Comparison of ENCODE assay signal across 11 cellular contexts in the genomic region with DNA sequence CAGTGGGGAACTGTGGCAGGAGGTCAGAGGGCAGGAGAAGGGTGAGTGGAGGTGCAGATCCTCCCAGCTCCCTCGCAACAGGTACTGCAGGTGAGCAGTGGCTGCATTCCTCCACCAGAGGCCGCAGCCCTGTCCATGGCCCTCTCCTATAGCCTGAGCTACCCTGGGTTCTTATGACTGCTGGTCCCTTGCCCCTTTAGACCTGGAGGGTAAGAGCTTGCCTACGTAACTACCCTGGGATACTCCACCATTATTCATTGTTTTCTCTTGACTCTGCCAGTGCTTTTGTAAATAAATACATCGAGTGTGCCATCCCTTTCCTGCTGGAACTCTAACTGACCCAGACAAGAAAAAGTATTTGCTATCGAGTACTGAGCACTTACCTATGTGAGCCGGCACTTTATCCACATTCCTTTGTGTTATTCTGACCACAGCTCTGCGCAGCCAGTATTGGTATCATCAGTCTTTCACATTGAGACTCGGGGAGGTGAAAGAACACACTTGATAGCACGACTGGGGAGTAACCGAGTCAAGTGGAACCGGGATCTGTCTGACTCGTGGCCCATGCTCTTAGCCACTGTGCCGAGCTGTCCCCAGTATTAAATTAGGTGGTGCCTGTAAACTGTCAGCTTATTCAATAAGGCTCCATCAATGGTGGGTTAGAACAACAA.
A peak's percentile ranks its signal among the peaks of the same experiment; 100 is the strongest.
DNase-seq lines count a peak whose midpoint lies in the region; TF ChIP-seq lines count a peak whose summit lies in the region.
"Had no signal": no experiment of that assay in that cellular context is flagged by ENCODE, and none has a peak within 500 bp of the region (broad histone marks: within the 10 kb centered on the region; RNA-seq: fewer than 3 reads in every experiment).

No MANE protein-coding gene starts in this region.

- DNase-seq in NCI-H748 (lab: John Stamatoyannopoulos, UW; ENCODE audit: unreplicated experiment) (peak; percentile 8), NCI-H748 treated with DMSO at 0.1 percent for 48 hours (lab: John Stamatoyannopoulos, UW) (no peak), astrocyte of the cerebellum (ENCODE audit: low read depth) (no peak), kidney tubule cell (ENCODE audit: low spot score) (peak; percentile 80), tibial artery (no peak), NCI-H774 (lab: John Stamatoyannopoulos, UW) (no peak), epidermal melanocyte (ENCODE audit: insufficient read length, low spot score) (no peak), NCI-H2196 (lab: John Stamatoyannopoulos, UW; ENCODE audit: unreplicated experiment) (no peak)
- DNase-seq: activated effector memory CD4-positive, alpha-beta T cell treated with anti-CD3 and anti-CD28 coated beads, Interleukin-2, amount 50 U/mL, for 16 hours; right cardiac atrium; testis had no signal

- H3K27me3 ChIP-seq in tibial artery = no peaks in the 10 kb centered on the region
- H3K27me3 ChIP-seq: testis had no signal

- intact Hi-C loops in tibial artery (cut with DNase I; ENCODE audit: low total_unique reads) = no loop called here

- no peak overlapping the region for H3K4me3 ChIP-seq in astrocyte of the cerebellum (ENCODE audit: low read depth, low read length)
- no peak overlapping the region for H3K4me3 ChIP-seq in tibial artery
- H3K4me3 ChIP-seq: testis had no signal

- in situ Hi-C loops in astrocyte of the cerebellum (cut with HindIII; ENCODE audit: low sequenced_read_pairs) = no loop called here

- peak overlapping the region; percentile 78 to 80 for H3K27ac ChIP-seq in tibial artery
- H3K27ac ChIP-seq: testis had no signal

- TF ChIP-seq CTCF in astrocyte of the cerebellum (IDR thresholded peaks at IDR 0.05; ENCODE audit: low read depth, low read length, missing control alignments) = peak; percentile 18
- no peak for TF ChIP-seq CTCF in tibial artery (IDR thresholded peaks at IDR 0.05)

- H3K36me3 ChIP-seq in tibial artery = peaks cover 0 to 3% (median 0%) of the 10 kb centered on the region in 3 donors

- no peaks in the 10 kb centered on the region for H3K9me3 ChIP-seq in tibial artery
- H3K9me3 ChIP-seq: testis had no signal

- peaks cover 4 to 98% (median 82%) of the 10 kb centered on the region in 4 donors for H3K4me1 ChIP-seq in tibial artery

Comparison
In these comparisons a context has a peak if more than half of its experiments do, and no peak if none do; other contexts are left out.
1. DNase-seq: peak in NCI-H748 (single experiment) and kidney tubule cell (single experiment); none in NCI-H748 treated with DMSO at 0.1 percent for 48 hours (single experiment), astrocyte of the cerebellum (single experiment), tibial artery (0 of 2), NCI-H774 (single experiment), epidermal melanocyte (single experiment) and NCI-H2196 (single experiment).